Comparison of ENCODE assay signal across 13 cellular contexts in the genomic region with DNA sequence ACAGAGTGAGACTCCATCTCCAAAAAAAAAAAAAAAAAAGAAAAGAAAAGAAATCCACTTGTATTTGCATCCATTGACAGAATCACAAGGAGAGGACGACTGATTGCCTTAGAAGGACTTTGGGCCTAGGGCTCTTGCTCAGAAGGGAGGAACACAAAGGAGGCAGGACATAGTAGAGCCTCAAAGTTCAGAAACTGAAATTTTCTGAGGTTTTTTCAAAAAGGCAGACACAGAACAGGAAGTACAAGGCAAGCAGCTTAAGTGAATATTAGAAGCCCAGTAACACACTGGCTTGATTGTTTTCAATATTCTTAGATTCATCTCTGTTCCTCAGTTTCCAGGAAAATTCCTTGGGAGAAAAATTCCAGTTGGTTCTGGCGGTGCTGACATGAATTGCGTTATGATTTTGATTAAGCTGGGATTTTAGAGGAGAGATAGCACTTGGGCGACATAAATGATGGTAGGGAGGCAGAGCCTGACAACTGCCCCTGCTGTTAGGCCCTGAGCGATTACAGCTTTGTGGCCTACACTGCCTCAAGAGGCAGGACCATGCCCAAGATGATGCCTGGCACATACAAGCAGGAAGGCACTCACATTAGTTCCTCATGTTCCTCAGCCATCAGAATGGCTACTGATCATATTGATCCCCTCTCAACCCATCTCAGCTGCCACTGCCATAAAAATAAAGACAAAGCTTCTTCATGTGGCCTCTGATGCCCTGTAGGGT. TPM values are rescaled to one million over a fixed set of nuclear protein-coding genes. Genes with fewer than 3 reads are reported as not detected.
DNase-seq lines count a peak whose midpoint lies in the region; ATAC-seq, FAIRE-seq and TF ChIP-seq lines count a peak whose summit lies in the region.
"Had no signal": no experiment of that assay in that cellular context is flagged by ENCODE, and none has a peak within 500 bp of the region (broad histone marks: within the 10 kb centered on the region; RNA-seq: fewer than 3 reads in every experiment).

No MANE protein-coding gene starts in this region.

- H3K4me3 Mint-ChIP-seq in activated T-cell treated with anti-CD3 and anti-CD28 coated beads, Interleukin-2, amount 50 U/mL, for 24 hours: no peak overlapping the region
- H3K4me3 Mint-ChIP-seq in progenitor cell of endocrine pancreas (ENCODE audit: low read depth): no peak overlapping the region

- intact Hi-C loops in pancreas (cut with DNase I): no loop called here

- TF ChIP-seq CTCF in WERI-Rb-1 (IDR thresholded peaks at IDR 0.05; ENCODE audit: low read depth, low read length) (peak; percentile 39), progenitor cell of endocrine pancreas (IDR thresholded peaks at IDR 0.05; ENCODE audit: unreplicated experiment) (no peak), pancreas (IDR thresholded peaks at IDR 0.05) (no peak)

- H3K27ac Mint-ChIP-seq in activated T-cell treated with anti-CD3 and anti-CD28 coated beads, Interleukin-2, amount 50 U/mL, for 24 hours: peak overlapping the region; percentile 6
- peak overlapping the region; percentile 38 for H3K27ac Mint-ChIP-seq in progenitor cell of endocrine pancreas

- peaks cover 26% of the 10 kb centered on the region for H3K36me3 Mint-ChIP-seq in activated T-cell treated with anti-CD3 and anti-CD28 coated beads, Interleukin-2, amount 50 U/mL, for 24 hours (ENCODE audit: low read depth)
- H3K36me3 Mint-ChIP-seq in progenitor cell of endocrine pancreas (ENCODE audit: insufficient read depth): no peaks in the 10 kb centered on the region

- WGBS in pancreas, 2 donors: 90 to 95% methylated on average over 5 of the region's 5 CpGs

- H3K4me3 ChIP-seq in WERI-Rb-1 (ENCODE audit: low read depth, low read length): no peak overlapping the region
- no peak overlapping the region for H3K4me3 ChIP-seq in pancreas
- H3K4me3 ChIP-seq: cardiac muscle cell, prostate gland had no signal

- no peaks in the 10 kb centered on the region for H3K9me3 Mint-ChIP-seq in activated T-cell treated with anti-CD3 and anti-CD28 coated beads, Interleukin-2, amount 50 U/mL, for 24 hours
- no peaks in the 10 kb centered on the region for H3K9me3 Mint-ChIP-seq in progenitor cell of endocrine pancreas (ENCODE audit: low read depth)

- H3K9me3 ChIP-seq in WERI-Rb-1 (ENCODE audit: severe bottlenecking) (no peaks in the 10 kb centered on the region), pancreas (no peaks in the 10 kb centered on the region)
- H3K9me3 ChIP-seq: prostate gland had no signal

- no peaks in the 10 kb centered on the region for H3K27me3 Mint-ChIP-seq in activated T-cell treated with anti-CD3 and anti-CD28 coated beads, Interleukin-2, amount 50 U/mL, for 24 hours
- no peaks in the 10 kb centered on the region for H3K27me3 Mint-ChIP-seq in progenitor cell of endocrine pancreas

- FAIRE-seq in pancreas (lab: Jason Lieb, UNC): no peak

- H3K36me3 ChIP-seq in WERI-Rb-1 (no peaks in the 10 kb centered on the region), pancreas (no peaks in the 10 kb centered on the region)
- H3K36me3 ChIP-seq: cardiac muscle cell, prostate gland had no signal

- DNase-seq in activated T-cell treated with anti-CD3 and anti-CD28 coated beads, Interleukin-2, amount 50 U/mL, for 24 hours: no peak
- DNase-seq in activated T-cell treated with anti-CD3 and anti-CD28 coated beads for 4 hours: no peak
- DNase-seq in WERI-Rb-1: no peak
- DNase-seq in progenitor cell of endocrine pancreas (ENCODE audit: low spot score, unreplicated experiment): no peak
- no peak for DNase-seq in hippocampal formation (lab: John Stamatoyannopoulos, UW)
- no peak for DNase-seq in pancreas
- DNase-seq: AML-193, H7, RPMI8226 had no signal

- no peak overlapping the region for H3K27ac ChIP-seq in WERI-Rb-1
- no peak overlapping the region for H3K27ac ChIP-seq in pancreas
- H3K27ac ChIP-seq: cardiac muscle cell, prostate gland had no signal

- H3K27me3 ChIP-seq in WERI-Rb-1 (ENCODE audit: insufficient read depth, low read depth, severe bottlenecking) (no peaks in the 10 kb centered on the region), pancreas (no peaks in the 10 kb centered on the region)
- H3K27me3 ChIP-seq: cardiac muscle cell had no signal

- peaks cover 35% of the 10 kb centered on the region for H3K4me1 Mint-ChIP-seq in activated T-cell treated with anti-CD3 and anti-CD28 coated beads, Interleukin-2, amount 50 U/mL, for 24 hours (ENCODE audit: low read depth)
- peaks cover 9% of the 10 kb centered on the region for H3K4me1 Mint-ChIP-seq in progenitor cell of endocrine pancreas (ENCODE audit: low read depth)

- H3K4me1 ChIP-seq in pancreas: peaks cover 0 to 5% (median under 1%) of the 10 kb centered on the region in 3 donors
- H3K4me1 ChIP-seq: prostate gland had no signal

- ATAC-seq in GM21786 (IDR thresholded peaks at IDR 0.05; ENCODE audit: unreplicated experiment) (peak; percentile 48), pancreas (no peak), GM21526 (IDR thresholded peaks at IDR 0.05; ENCODE audit: low FRiP score, unreplicated experiment) (no peak)

RNA-seq across cellular contexts. Expression of gene CLPB, which starts 15.3 kb away (rescaled TPM):
- total RNA-seq in progenitor cell of endocrine pancreas (19.5 and 21.1 TPM in 2 replicates), pancreas (10 to 100 TPM; 10.7 to 19.3 (median 15.6) TPM)
- polyA plus RNA-seq in pancreas: 10 to 100 TPM in 1 of 2 donors, 1 to 10 TPM in 1; 5.1 to 10.3 TPM
